Comparison of ENCODE assay signal across 13 cellular contexts in genomic region chr17:58004060-58004459, GRCh38. TPM values are rescaled to one million over a fixed set of nuclear protein-coding genes. Genes with fewer than 3 reads are reported as not detected.
DNase-seq lines count a peak whose midpoint lies in the region; ATAC-seq and TF ChIP-seq lines count a peak whose summit lies in the region.
"Had no signal": no experiment of that assay in that cellular context is flagged by ENCODE, and none has a peak within 500 bp of the region (broad histone marks: within the 10 kb centered on the region; RNA-seq: fewer than 3 reads in every experiment).

No MANE protein-coding gene starts in this region.

- no peaks in the 10 kb centered on the region for H3K27me3 Mint-ChIP-seq in Calu3 (ENCODE audit: unreplicated experiment)
- H3K27me3 Mint-ChIP-seq in activated naive CD8-positive, alpha-beta T cell = no peaks in the 10 kb centered on the region
- H3K27me3 Mint-ChIP-seq in nephron (ENCODE audit: low read depth) = no peaks in the 10 kb centered on the region
- H3K27me3 Mint-ChIP-seq in CD14-positive monocyte (ENCODE audit: low read depth in 3 of 3) = peaks cover 0 to 6% (median 0%) of the 10 kb centered on the region in 3 donors

- BruUV-seq in Calu3 (replicated peaks; lab: Mats Ljungman, UMichigan) = no TSS peak

- H3K36me3 Mint-ChIP-seq in Calu3 (ENCODE audit: insufficient read depth, unreplicated experiment) (peaks cover 61% of the 10 kb centered on the region), nephron (ENCODE audit: low read depth) (peaks cover 64% of the 10 kb centered on the region), CD14-positive monocyte (peaks cover 33 to 41% of the 10 kb centered on the region in 2 donors)
- peaks cover 26% of the 10 kb centered on the region for H3K36me3 Mint-ChIP-seq in activated naive CD8-positive, alpha-beta T cell

- DNase-seq in Calu3 (no peak), glomerular visceral epithelial cell (ENCODE audit: extremely low spot score) (no peak), CD14-positive monocyte (ENCODE audit: low spot score) (no peak), GM03348 (ENCODE audit: low spot score) (no peak)
- DNase-seq: activated CD8-positive, alpha-beta memory T cell treated with anti-CD3 and anti-CD28 coated beads for 24 hours; central memory CD4-positive, alpha-beta T cell; foreskin fibroblast; NCI-H2081 treated with DMSO at 0.1 percent for 48 hours had no signal

- H3K9me3 ChIP-seq in HUES64 (ENCODE audit: insufficient read depth, low read depth, low read length) = no peaks in the 10 kb centered on the region

- H3K27me3 ChIP-seq in HUES64 (ENCODE audit: insufficient read depth, low read length) = no peaks in the 10 kb centered on the region

- H3K4me1 ChIP-seq in HUES64 (ENCODE audit: insufficient read depth, low read length) = peaks cover 17% of the 10 kb centered on the region

- intact Hi-C loops in Calu3 (cut with micrococcal nuclease; ENCODE audit: unreplicated experiment) = no loop called here
- intact Hi-C loops in CD14-positive monocyte (cut with micrococcal nuclease) = no loop called here

- TF ChIP-seq CTCF in Calu3 (IDR thresholded peaks at IDR 0.05; ENCODE audit: unreplicated experiment) = no peak
- no peak for TF ChIP-seq CTCF in nephron (IDR thresholded peaks at IDR 0.05; ENCODE audit: unreplicated experiment in 3 of 3)
- TF ChIP-seq CTCF in CD14-positive monocyte (IDR thresholded peaks at IDR 0.05) = no peak

- WGBS in HUES64 = 100% methylated on average over 3 of the region's 3 CpGs

- peaks cover 70% of the 10 kb centered on the region for H3K36me3 ChIP-seq in HUES64 (ENCODE audit: insufficient read depth, low read length)

- H3K27ac ChIP-seq in HUES64 (ENCODE audit: low read depth, low read length) = no peak overlapping the region

- H3K4me1 Mint-ChIP-seq in Calu3 (ENCODE audit: low read depth, unreplicated experiment) (peaks cover 31% of the 10 kb centered on the region), nephron (peaks cover 60% of the 10 kb centered on the region), CD14-positive monocyte (peaks cover 38% of the 10 kb centered on the region)
- H3K4me1 Mint-ChIP-seq in activated naive CD8-positive, alpha-beta T cell (ENCODE audit: low read depth) = peaks cover 62% of the 10 kb centered on the region

- H3K27ac Mint-ChIP-seq in Calu3 (ENCODE audit: unreplicated experiment) = no peak overlapping the region
- peak overlapping the region; percentile 79 for H3K27ac Mint-ChIP-seq in activated naive CD8-positive, alpha-beta T cell
- no peak overlapping the region for H3K27ac Mint-ChIP-seq in nephron
- no peak overlapping the region for H3K27ac Mint-ChIP-seq in CD14-positive monocyte

- peak overlapping the region; percentile 83; the same call in 1 of the 2 replicates for H3K4me3 ChIP-seq in HUES64 (ENCODE audit: low read length)

- no peak for ATAC-seq in GM18858 (IDR thresholded peaks at IDR 0.05; ENCODE audit: unreplicated experiment)
- ATAC-seq: sciatic nerve had no signal

- no peak overlapping the region for H3K9ac ChIP-seq in HUES64 (ENCODE audit: low read depth, low read length)

- H3K9me3 Mint-ChIP-seq in Calu3 (ENCODE audit: low read depth, unreplicated experiment) (no peaks in the 10 kb centered on the region), nephron (no peaks in the 10 kb centered on the region), CD14-positive monocyte (no peaks in the 10 kb centered on the region)
- no peaks in the 10 kb centered on the region for H3K9me3 Mint-ChIP-seq in activated naive CD8-positive, alpha-beta T cell (ENCODE audit: low read depth)

- peak overlapping the region; percentile 52 for H3K4me3 Mint-ChIP-seq in Calu3 (ENCODE audit: low read depth, unreplicated experiment)
- peak overlapping the region; percentile 99 for H3K4me3 Mint-ChIP-seq in activated naive CD8-positive, alpha-beta T cell
- H3K4me3 Mint-ChIP-seq in nephron = peak overlapping the region; percentile 54 to 71 (median 70)
- no peak overlapping the region for H3K4me3 Mint-ChIP-seq in CD14-positive monocyte

- CTCF ChIA-PET in Calu3 (lab: Charles Lee) = no interaction called here

RNA-seq across cellular contexts. Expression of gene SRSF1, which starts 3.0 kb away (rescaled TPM):
- total RNA-seq in Calu3 (2022) = 232 and 239 TPM in 2 replicates
- polyA plus RNA-seq in HUES64 (2013, experiment 1 of 2) = 308 TPM
- polyA plus RNA-seq in HUES64 (2013, experiment 2 of 2) = 250 TPM
- polyA plus RNA-seq in CD14-positive monocyte = 10 to 100 TPM; 51.2 to 61.6 TPM

RNA-seq across cellular contexts. Expression of gene VEZF1, which starts 16.0 kb away (rescaled TPM):
- total RNA-seq in Calu3 (2022) = 33.4 and 40.4 TPM in 2 replicates
- 66.4 TPM for polyA plus RNA-seq in HUES64 (2013, experiment 1 of 2)
- polyA plus RNA-seq in HUES64 (2013, experiment 2 of 2) = 76.5 TPM
- polyA plus RNA-seq in CD14-positive monocyte = 10 to 100 TPM; 28.3 to 40.1 TPM

RNA-seq across cellular contexts. Expression of gene CUEDC1, which starts 48.8 kb away (rescaled TPM):
- 30.9 and 34.7 TPM in 2 replicates for total RNA-seq in Calu3 (2022)
- polyA plus RNA-seq in HUES64 (2013, experiment 1 of 2) = 13.1 TPM
- 17.7 TPM for polyA plus RNA-seq in HUES64 (2013, experiment 2 of 2)
- 1 to 10 TPM; 4.2 to 4.3 TPM for polyA plus RNA-seq in CD14-positive monocyte

Comparison
In these comparisons a context has a peak if more than half of its experiments do, and no peak if none do; other contexts are left out.
1. H3K4me3 Mint-ChIP-seq: peak in Calu3 (single experiment), activated naive CD8-positive, alpha-beta T cell (single experiment) and nephron (3 of 3); none in CD14-positive monocyte (0 of 2).